ENCODE assay signal across 31 cellular contexts in the genomic region with DNA sequence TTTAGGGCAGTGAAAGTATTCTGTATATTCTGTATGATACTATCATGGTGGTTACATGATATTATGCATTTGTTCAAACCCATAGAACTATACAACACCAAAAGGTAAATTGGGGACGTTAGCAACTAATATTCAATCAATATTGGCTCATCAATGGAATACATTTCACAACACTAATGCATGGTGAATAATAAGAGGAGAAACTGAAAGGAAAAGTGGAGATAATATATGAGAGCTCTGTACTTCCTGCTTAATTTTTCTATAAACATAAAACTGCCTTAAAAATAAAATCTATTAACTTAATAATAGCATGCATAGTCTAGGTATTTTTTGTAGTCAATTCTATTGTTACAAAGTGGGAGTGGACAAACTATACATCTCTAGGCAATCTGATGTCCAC.
"Had no signal": no experiment of that assay in that cellular context is flagged by ENCODE, and none has a peak within 500 bp of the region (broad histone marks: within the 10 kb centered on the region; RNA-seq: fewer than 3 reads in every experiment).

No MANE protein-coding gene starts in this region.

- H3K27ac ChIP-seq: neural progenitor cell, ovary, parathyroid adenoma, psoas muscle, skin epidermis, spleen, suprapubic skin, testis, tibial artery, transverse colon, upper lobe of right lung, uterus had no signal

- H3K4me1 ChIP-seq: parathyroid adenoma, psoas muscle, suprapubic skin, testis, tibial artery, transverse colon, upper lobe of right lung, uterus had no signal

- H3K79me2 ChIP-seq: parathyroid adenoma had no signal

- H3K9me3 Mint-ChIP-seq: type B pancreatic cell had no signal

- ATAC-seq: natural killer cell; psoas muscle; right cardiac atrium; sciatic nerve; stimulated activated memory B cell treated with anti-CD40 and anti-IgM and Interleukin-4, amounts not matched to agents 10 μg/mL and 1 μg/mL and 100 μg/mL, for 72 hours; stimulated activated naive CD8-positive, alpha-beta T cell treated with anti-CD3 and anti-CD28 coated beads, Interleukin-15, amount 100 ng/mL, for 72 hours; stimulated activated naive CD8-positive, alpha-beta T cell treated with anti-CD3 and anti-CD28 coated beads, Interleukin-15, Interleukin-2, amounts not matched to agents 100 U/mL and 50 U/mL, for 24 hours; upper lobe of right lung had no signal

- H3K4me3 Mint-ChIP-seq: natural killer cell; nephron; neural progenitor cell; stimulated activated memory B cell treated with anti-CD40 and anti-IgM and Interleukin-4, amounts not matched to agents 10 μg/mL and 1 μg/mL and 100 μg/mL, for 72 hours; stimulated activated naive CD8-positive, alpha-beta T cell treated with anti-CD3 and anti-CD28 coated beads, Interleukin-15, amount 100 ng/mL, for 72 hours; type B pancreatic cell had no signal

- H3K27me3 ChIP-seq: neural progenitor cell, ovary, suprapubic skin, testis, tibial artery, transverse colon, upper lobe of right lung, uterus had no signal

- H3K4me2 ChIP-seq: neural progenitor cell, smooth muscle cell had no signal

- H3K9ac ChIP-seq: neural progenitor cell, parathyroid adenoma had no signal

- H3K4me1 Mint-ChIP-seq: natural killer cell; nephron; neural progenitor cell; stimulated activated naive CD8-positive, alpha-beta T cell treated with anti-CD3 and anti-CD28 coated beads, Interleukin-15, amount 100 ng/mL, for 72 hours had no signal

- H3K27ac Mint-ChIP-seq: natural killer cell; nephron; neural progenitor cell; progenitor cell of endocrine pancreas; stimulated activated memory B cell treated with anti-CD40 and anti-IgM and Interleukin-4, amounts not matched to agents 10 μg/mL and 1 μg/mL and 100 μg/mL, for 72 hours; stimulated activated naive CD8-positive, alpha-beta T cell treated with anti-CD3 and anti-CD28 coated beads, Interleukin-15, amount 100 ng/mL, for 72 hours; type B pancreatic cell had no signal

- H3K27me3 Mint-ChIP-seq: progenitor cell of endocrine pancreas, type B pancreatic cell had no signal

- DNase-seq: natural killer cell; occipital lobe; ovary; posterior cingulate gyrus; psoas muscle; right cardiac atrium; spleen; stimulated activated CD4-positive, alpha-beta T cell treated with anti-CD3 and anti-CD28 coated beads, Interleukin-12 subunit alpha, Interleukin-12 subunit beta, amount 100 ng/mL, for 4 hours; stimulated activated CD4-positive, alpha-beta T cell treated with anti-CD3 and anti-CD28 coated beads, Interleukin-1b, Interleukin-23, amount 100 ng/mL, for 48 hours; stimulated activated CD4-positive, alpha-beta T cell treated with anti-CD3 and anti-CD28 coated beads, Interleukin-4, amount 100 ng/mL, for 1 hour; stimulated activated CD4-positive, alpha-beta T cell treated with anti-CD3 and anti-CD28 coated beads, Interleukin-4, amount 100 ng/mL, for 4 hours; stimulated activated CD8-positive, alpha-beta memory T cell treated with anti-CD3 and anti-CD28 coated beads, Interleukin-4, amount 100 ng/mL, for 48 hours; stimulated activated naive CD4-positive, alpha-beta T cell; stimulated activated naive CD8-positive, alpha-beta T cell treated with anti-CD3 and anti-CD28 coated beads, Interleukin-15, amount 100 ng/mL, for 72 hours; stimulated activated naive CD8-positive, alpha-beta T cell treated with anti-CD3 and anti-CD28 coated beads, Interleukin-15, Interleukin-2, amounts not matched to agents 100 U/mL and 50 U/mL, for 24 hours; substantia nigra; testis; tibial artery; transverse colon; upper lobe of right lung; uterus had no signal

- H3K4me3 ChIP-seq: neural progenitor cell, ovary, psoas muscle, skin epidermis, smooth muscle cell, spleen, suprapubic skin, testis, tibial artery, transverse colon, upper lobe of right lung, uterus had no signal

- H2AFZ ChIP-seq: neural progenitor cell, parathyroid adenoma had no signal
